In the genomic region with DNA sequence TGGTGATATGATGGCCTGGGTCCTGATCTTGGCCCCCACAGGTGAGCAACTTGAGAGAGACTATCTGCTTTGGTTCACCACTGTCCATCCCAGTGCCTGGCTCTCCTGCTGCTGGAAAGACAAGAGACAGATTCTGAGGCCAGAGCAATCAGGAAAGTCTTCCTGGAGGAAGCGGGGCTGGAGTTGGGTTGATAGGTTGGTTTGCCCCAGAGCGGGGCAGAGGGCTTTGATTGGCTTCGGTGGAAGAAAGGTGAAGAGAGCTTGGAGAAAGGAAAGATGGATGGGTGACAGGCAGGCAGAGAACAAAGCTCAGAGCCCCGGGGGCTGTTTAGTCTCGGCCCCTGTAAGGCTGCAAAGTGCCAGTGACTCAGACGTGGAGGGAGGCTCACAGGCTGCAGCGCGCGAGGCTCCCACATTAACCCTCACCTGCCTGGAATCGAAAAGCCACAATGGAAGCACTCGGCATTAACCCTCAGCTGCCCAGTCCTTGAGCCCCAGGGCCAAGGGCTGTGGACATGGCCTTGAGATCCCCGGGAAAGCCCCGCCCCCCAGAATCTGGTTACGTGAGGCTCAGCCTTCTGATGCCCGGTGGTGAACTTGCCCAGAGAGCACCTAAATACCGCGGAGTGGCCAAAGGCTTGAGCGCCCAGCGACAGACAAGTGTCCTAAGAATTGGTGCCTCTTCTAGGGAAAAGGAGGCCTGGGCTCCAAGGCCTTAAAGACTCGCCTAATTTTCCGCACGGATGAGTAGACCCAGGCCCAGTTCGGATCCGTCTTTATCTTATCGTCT, we compare ENCODE assay signal across 8 cellular contexts. TPM values are rescaled to one million over a fixed set of nuclear protein-coding genes. Genes with fewer than 3 reads are reported as not detected.
DNase-seq lines count a peak whose midpoint lies in the region; TF ChIP-seq lines count a peak whose summit lies in the region.

No MANE protein-coding gene starts in this region.

- H3K4me3 ChIP-seq in AG04450 (ENCODE audit: low read depth, low read length) (peak overlapping the region; percentile 68), iPS DF 6.9 (ENCODE audit: low read length) (peak overlapping the region; percentile 93; the same call in 1 of the 2 replicates), sigmoid colon (peak overlapping the region; percentile 71 to 93 (median 85))

- H3K27ac ChIP-seq in AG04450 (ENCODE audit: low read depth, low read length) (no peak overlapping the region), iPS DF 6.9 (ENCODE audit: low read length) (no peak overlapping the region), sigmoid colon (peak overlapping the region; percentile 80 to 86 (median 82))

- peaks cover 9% of the 10 kb centered on the region for H3K27me3 Mint-ChIP-seq in HFFc6 (ENCODE audit: insufficient read depth)
- peaks cover 10% of the 10 kb centered on the region for H3K27me3 Mint-ChIP-seq in activated naive CD8-positive, alpha-beta T cell treated with anti-CD3 and anti-CD28 coated beads for 36 hours

- H3K27ac Mint-ChIP-seq in HFFc6 = peak overlapping the region; percentile 67
- H3K27ac Mint-ChIP-seq in activated naive CD8-positive, alpha-beta T cell treated with anti-CD3 and anti-CD28 coated beads for 36 hours = no peak overlapping the region

- TF ChIP-seq POLR2A in sigmoid colon (IDR thresholded peaks at IDR 0.05) = no peak

- H3K9me3 Mint-ChIP-seq in HFFc6 = no peaks in the 10 kb centered on the region
- no peaks in the 10 kb centered on the region for H3K9me3 Mint-ChIP-seq in activated naive CD8-positive, alpha-beta T cell treated with anti-CD3 and anti-CD28 coated beads for 36 hours

- TF ChIP-seq EP300 in sigmoid colon (IDR thresholded peaks at IDR 0.05) = no peak

- POLR2A ChIA-PET in AG04450 (lab: Yijun Ruan, JAX) = interaction anchor here (0.6 to 0.8 kb wide), 2 partner anchors 60 to 81 kb away, joined by 3 to 4 read pairs; no protein-coding TSS in a partner anchor

- no peaks in the 10 kb centered on the region for H3K4me1 ChIP-seq in iPS DF 6.9 (ENCODE audit: control insufficient read depth, insufficient read depth, low read length)
- H3K4me1 ChIP-seq in sigmoid colon = peaks cover 0 to 28% (median 23%) of the 10 kb centered on the region in 4 donors

- H3K4me1 Mint-ChIP-seq in HFFc6 (ENCODE audit: low read depth) = peaks cover 12% of the 10 kb centered on the region
- H3K4me1 Mint-ChIP-seq in activated naive CD8-positive, alpha-beta T cell treated with anti-CD3 and anti-CD28 coated beads for 36 hours = peaks cover 7% of the 10 kb centered on the region

- TF ChIP-seq CTCF in AG04450 (IDR thresholded peaks at IDR 0.05; ENCODE audit: low read depth, low read length) (0 out of 2 replicates have a peak, but pooled peaks have one; percentile 3), HFFc6 (IDR thresholded peaks at IDR 0.05) (no peak), sigmoid colon (IDR thresholded peaks at IDR 0.05) (no peak)

- H3K4me3 Mint-ChIP-seq in HFFc6 = peak overlapping the region; percentile 87
- peak overlapping the region; percentile 65 for H3K4me3 Mint-ChIP-seq in activated naive CD8-positive, alpha-beta T cell treated with anti-CD3 and anti-CD28 coated beads for 36 hours

- H3K27me3 ChIP-seq in AG04450 (ENCODE audit: control insufficient read depth, insufficient read depth, low read length) (no peaks in the 10 kb centered on the region), iPS DF 6.9 (ENCODE audit: control insufficient read depth, insufficient read depth, low read length) (no peaks in the 10 kb centered on the region), sigmoid colon (no peaks in the 10 kb centered on the region)

- no peak for DNase-seq in AG04450 (ENCODE audit: low read depth, low spot score)
- peak; percentile 43 for DNase-seq in HFFc6
- no peak for DNase-seq in activated naive CD8-positive, alpha-beta T cell treated with anti-CD3 and anti-CD28 coated beads for 36 hours
- DNase-seq in iPS DF 6.9 (ENCODE audit: low read depth, low spot score) = peak; percentile 43
- peak; percentile 84 for DNase-seq in sigmoid colon
- no peak for DNase-seq in NCI-H2107 (lab: John Stamatoyannopoulos, UW)
- no peak for DNase-seq in NCI-H2107 treated with DMSO at 0.1 percent for 48 hours (lab: John Stamatoyannopoulos, UW; ENCODE audit: unreplicated experiment)
- DNase-seq in T-helper 9 cell = no peak

- H3K9me3 ChIP-seq in AG04450 (ENCODE audit: control insufficient read depth, insufficient read depth, low read length) = no peaks in the 10 kb centered on the region
- H3K9me3 ChIP-seq in iPS DF 6.9 (ENCODE audit: control insufficient read depth, insufficient read depth, low read length) = no peaks in the 10 kb centered on the region
- H3K9me3 ChIP-seq in sigmoid colon = no peaks in the 10 kb centered on the region

- intact Hi-C loops in sigmoid colon (cut with DNase I) = loop anchor here (5.0 kb wide), 4 partner anchors 61 to 206 kb away; a partner anchor contains a TSS

- H3K36me3 ChIP-seq in iPS DF 6.9 (ENCODE audit: control insufficient read depth, insufficient read depth, low read length) (no peaks in the 10 kb centered on the region), sigmoid colon (no peaks in the 10 kb centered on the region)

- CTCF ChIA-PET in AG04450 (lab: Charles Lee) = interaction anchor here (0.6 to 2.9 kb wide), 14 partner anchors 8 to 333 kb away, joined by 3 to 29 read pairs (median 6); no protein-coding TSS in a partner anchor

- no peaks in the 10 kb centered on the region for H3K36me3 Mint-ChIP-seq in HFFc6 (ENCODE audit: low read depth)
- H3K36me3 Mint-ChIP-seq in activated naive CD8-positive, alpha-beta T cell treated with anti-CD3 and anti-CD28 coated beads for 36 hours = no peaks in the 10 kb centered on the region

- WGBS in iPS DF 6.9 (ENCODE audit: insufficient coverage, insufficient read length) = no CpG with 5 or more reads among the region's 25 CpGs
- 16 to 27% methylated on average over 25 of the region's 25 CpGs for WGBS in sigmoid colon, 2 donors

RNA-seq across cellular contexts. Expression of a gene that starts 1.0 kb away (rescaled TPM):
- polyA plus RNA-seq in AG04450 (2011; rRNA removed) = 26.2 and 34.5 TPM in 2 replicates
- polyA minus RNA-seq in AG04450 (2011; rRNA and poly(A)+ RNA removed) = 25.0 and 28.7 TPM in 2 replicates
- 10 to 100 TPM; 13.0 to 29.6 (median 23.3) TPM for total RNA-seq in HFFc6 (2021; fragmentation: NEBNext Ultra II Directional; extraction: Animal tissue kit (Norgen Biotek cat#: 25700))
- 10 to 100 TPM; 10.4 TPM for total RNA-seq in activated naive CD8-positive, alpha-beta T cell treated with anti-CD3 and anti-CD28 coated beads for 36 hours
- total RNA-seq in sigmoid colon = 10 to 100 TPM; 22.9 to 59.9 (median 25.4) TPM
- polyA plus RNA-seq in sigmoid colon = 10 to 100 TPM; 60.7 to 75.1 (median 66.6) TPM

Comparison
In these comparisons a context has a peak if more than half of its experiments do, and no peak if none do; other contexts are left out.
1. DNase-seq: peak in HFFc6 (single experiment), iPS DF 6.9 (single experiment) and sigmoid colon (single experiment); none in AG04450 (single experiment), activated naive CD8-positive, alpha-beta T cell treated with anti-CD3 and anti-CD28 coated beads for 36 hours (single experiment), NCI-H2107 (single experiment), NCI-H2107 treated with DMSO at 0.1 percent for 48 hours (single experiment) and T-helper 9 cell (single experiment).
2. H3K27ac ChIP-seq: peak in sigmoid colon (4 of 4); none in AG04450 (single experiment) and iPS DF 6.9 (single experiment).
3. Peak in every context shown above with its lines, with median percentiles within 50 percentile points of each other: H3K4me3 ChIP-seq.